ENCODE assay signal across 8 cellular contexts in genomic region chr4:1247811-1248261, GRCh38. TPM values are rescaled to one million over a fixed set of nuclear protein-coding genes. Genes with fewer than 3 reads are reported as not detected.
DNase-seq lines count a peak whose midpoint lies in the region; TF ChIP-seq lines count a peak whose summit lies in the region.

No MANE protein-coding gene starts in this region.

- H3K4me1 Mint-ChIP-seq in T-helper 1 cell treated with Interleukin-12 subunit alpha and Interleukin-12 subunit beta and Interleukin-4 antibody, amounts not matched to agents 30 μg/mL and 1 μg/mL, for 36 hours (ENCODE audit: low read depth) = peaks cover 38% of the 10 kb centered on the region

- peak overlapping the region; percentile 80 for H3K9ac ChIP-seq in ES-I3 (ENCODE audit: low read depth, low read length)

- peak overlapping the region; percentile 88 for H3K27ac Mint-ChIP-seq in T-helper 1 cell treated with Interleukin-12 subunit alpha and Interleukin-12 subunit beta and Interleukin-4 antibody, amounts not matched to agents 30 μg/mL and 1 μg/mL, for 36 hours

- TF ChIP-seq POLR2A in prostate gland (IDR thresholded peaks at IDR 0.05) = no peak

- in situ Hi-C loops in G401 (cut with HindIII; ENCODE audit: low sequenced_read_pairs) = no loop called here

- 1% methylated on average over 29 of the region's 45 CpGs for WGBS in prostate gland

- intact Hi-C loops in prostate gland (cut with DNase I) = loop anchor here (2.0 kb wide), 1 partner anchor 81 kb away; no protein-coding TSS in a partner anchor

- CTCF ChIA-PET in HEK293T (lab: Yijun Ruan, JAX) = interaction anchor here (0.8 kb wide), 1 partner anchor 108 kb away, joined by 3 read pairs; no protein-coding TSS in a partner anchor

- H3K9me3 ChIP-seq in ES-I3 (ENCODE audit: control insufficient read depth, insufficient read depth, low read length) (peaks cover 7% of the 10 kb centered on the region; the same call in 1 of the 2 replicates), prostate gland (no peaks in the 10 kb centered on the region)

- TF ChIP-seq CTCF in fibroblast of the aortic adventitia (IDR thresholded peaks at IDR 0.05; ENCODE audit: insufficient read depth, low read length) (no peak), prostate gland (IDR thresholded peaks at IDR 0.05) (peak in 1 of 4 experiments; percentile 6)

- POLR2A ChIA-PET in HEK293T (lab: Yijun Ruan, JAX) = interaction anchor here (1.0 to 3.0 kb wide), 3 partner anchors 12 to 98 kb away, joined by 3 to 22 read pairs (median 3); partner anchors contain the start of gene UVSSA

- H3K4me3 ChIP-seq in fibroblast of the aortic adventitia (ENCODE audit: low read depth, low read length) = peak overlapping the region; percentile 75
- H3K4me3 ChIP-seq in prostate gland = peak overlapping the region; percentile 65 to 92

- peak overlapping the region; percentile 94 to 97 for H3K27ac ChIP-seq in prostate gland

- peaks cover 31% of the 10 kb centered on the region for H3K36me3 Mint-ChIP-seq in T-helper 1 cell treated with Interleukin-12 subunit alpha and Interleukin-12 subunit beta and Interleukin-4 antibody, amounts not matched to agents 30 μg/mL and 1 μg/mL, for 36 hours (ENCODE audit: low read depth)

- H3K27me3 Mint-ChIP-seq in T-helper 1 cell treated with Interleukin-12 subunit alpha and Interleukin-12 subunit beta and Interleukin-4 antibody, amounts not matched to agents 30 μg/mL and 1 μg/mL, for 36 hours (ENCODE audit: low read depth) = no peaks in the 10 kb centered on the region

- peaks cover 4% of the 10 kb centered on the region; the same call in 1 of the 2 replicates for H3K4me1 ChIP-seq in ES-I3 (ENCODE audit: insufficient read depth, low read length)
- H3K4me1 ChIP-seq in prostate gland (replicated peaks) = peaks cover 51% of the 10 kb centered on the region

- H3K9me3 Mint-ChIP-seq in T-helper 1 cell treated with Interleukin-12 subunit alpha and Interleukin-12 subunit beta and Interleukin-4 antibody, amounts not matched to agents 30 μg/mL and 1 μg/mL, for 36 hours = peaks cover 5% of the 10 kb centered on the region

- peak overlapping the region; percentile 90 for H3K4me3 Mint-ChIP-seq in T-helper 1 cell treated with Interleukin-12 subunit alpha and Interleukin-12 subunit beta and Interleukin-4 antibody, amounts not matched to agents 30 μg/mL and 1 μg/mL, for 36 hours

- DNase-seq in HEK293T (ENCODE audit: extremely low spot score) = peak; percentile 55
- no peak for DNase-seq in fibroblast of the aortic adventitia (ENCODE audit: low read depth)
- peak; percentile 15 for DNase-seq in prostate gland (ENCODE audit: low spot score)
- DNase-seq in G401 (ENCODE audit: low spot score) = no peak
- DNase-seq in stimulated activated CD4-positive, alpha-beta T cell treated with anti-CD3 and anti-CD28 coated beads, Interleukin-15, amount 100 ng/mL, for 24 hours = no peak
- DNase-seq in DMS153 treated with DMSO at 0.1 percent for 48 hours (lab: John Stamatoyannopoulos, UW; ENCODE audit: unreplicated experiment) = no peak

- H3K36me3 ChIP-seq in ES-I3 (ENCODE audit: insufficient read depth, low read length) (peaks cover 14% of the 10 kb centered on the region), prostate gland (no peaks in the 10 kb centered on the region)

- H3K27me3 ChIP-seq in prostate gland (replicated peaks; ENCODE audit: insufficient read depth) = no peaks in the 10 kb centered on the region

TF ChIP-seq in HEK293T, 16 proteins besides CTCF, POLR2A, EP300 and RAD21:
- no peak for TF ChIP-seq BHLHE40 (IDR thresholded peaks at IDR 0.05; ENCODE audit: borderline replicate concordance)
- no peak for TF ChIP-seq ZNF384 (IDR thresholded peaks at IDR 0.05)
- TF ChIP-seq PKNOX1 (IDR thresholded peaks at IDR 0.05) = no peak
- TF ChIP-seq NFRKB (IDR thresholded peaks at IDR 0.05) = no peak
- no peak for TF ChIP-seq SP1 (IDR thresholded peaks at IDR 0.05)
- no peak for TF ChIP-seq ELF4 (IDR thresholded peaks at IDR 0.05)
- no peak for TF ChIP-seq L3MBTL2 (conservative IDR thresholded peaks at IDR 0.05)
- TF ChIP-seq LEF1 (IDR thresholded peaks at IDR 0.05; ENCODE audit: borderline replicate concordance) = no peak
- no peak for TF ChIP-seq FOXM1 (IDR thresholded peaks at IDR 0.05; ENCODE audit: borderline replicate concordance)
- no peak for TF ChIP-seq ARNT (IDR thresholded peaks at IDR 0.05)
- no peak for TF ChIP-seq FOXK2 (IDR thresholded peaks at IDR 0.05)
- no peak for TF ChIP-seq HDGF (IDR thresholded peaks at IDR 0.05; ENCODE audit: borderline replicate concordance)
- TF ChIP-seq TARDBP (IDR thresholded peaks at IDR 0.05) = no peak
- TF ChIP-seq CTBP1 (IDR thresholded peaks at IDR 0.05; ENCODE audit: borderline replicate concordance) = no peak
- no peak for TF ChIP-seq FOXA1 (IDR thresholded peaks at IDR 0.05)
- TF ChIP-seq SUZ12 (IDR thresholded peaks at IDR 0.05) = no peak

RNA-seq across cellular contexts. Expression of gene CTBP1, which starts 1.1 kb away (rescaled TPM):
- total RNA-seq in fibroblast of the aortic adventitia (ENCODE audit: low replicate concordance) (141 and 191 TPM in 2 replicates), prostate gland (100 to 1,000 TPM; 173 to 264 TPM)
- total RNA-seq in G401 (2014; rRNA removed; shearing (Covaris generic)) = 265 and 287 TPM in 2 replicates

RNA-seq across cellular contexts. Expression of gene MAEA, which starts 41.9 kb away (rescaled TPM):
- total RNA-seq in fibroblast of the aortic adventitia (ENCODE audit: low replicate concordance) (54.8 and 98.0 TPM in 2 replicates), prostate gland (100 to 1,000 TPM in 1 of 2 donors, 10 to 100 TPM in 1; 76.0 to 110 TPM)
- 52.5 and 54.6 TPM in 2 replicates for total RNA-seq in G401 (2014; rRNA removed; shearing (Covaris generic))

Comparison
In these comparisons a context has a peak if more than half of its experiments do, and no peak if none do; other contexts are left out.
1. DNase-seq: peak in HEK293T (single experiment) and prostate gland (single experiment); none in fibroblast of the aortic adventitia (single experiment), G401 (single experiment), stimulated activated CD4-positive, alpha-beta T cell treated with anti-CD3 and anti-CD28 coated beads, Interleukin-15, amount 100 ng/mL, for 24 hours (single experiment) and DMS153 treated with DMSO at 0.1 percent for 48 hours (single experiment).